ENCODE assay signal across 1 cellular context in genomic region chr1:108199781-108200626, GRCh38.
A peak's percentile ranks its signal among the peaks of the same experiment; 100 is the strongest.
TF ChIP-seq lines count a peak whose summit lies in the region.

SLC25A24 (minus strand) TSS chr1:108200343; CDS start chr1:108200138, 205 bp downstream.

TF ChIP-seq in K562, 482 proteins besides CTCF, POLR2A, EP300 and RAD21 (continued from another document and continues in another):
- TF ChIP-seq ZNF609 (CRISPR knock-in tag; IDR thresholded peaks at IDR 0.05; ENCODE audit: borderline replicate concordance) (no peak), ZBTB26 (CRISPR knock-in tag; IDR thresholded peaks at IDR 0.05) (peak; percentile 39; the same call in 1 of the 2 replicates), XRCC3 (IDR thresholded peaks at IDR 0.05) (no peak), KDM5B (IDR thresholded peaks at IDR 0.05; ENCODE audit: insufficient replicate concordance, low read depth, low read length) (peak; percentile 76), NKRF (IDR thresholded peaks at IDR 0.05; ENCODE audit: borderline replicate concordance) (no peak; the same call in 1 of the 2 replicates), THAP12 (CRISPR knock-in tag; IDR thresholded peaks at IDR 0.05) (peak; percentile 37; the same call in 1 of the 2 replicates), TEAD1 (CRISPR knock-in tag; IDR thresholded peaks at IDR 0.05) (peak in 1 of 2 experiments; percentile 63; a peak in 1 of 4 replicates), ZNF23 (CRISPR knock-in tag; IDR thresholded peaks at IDR 0.05) (no peak), ETV6 (IDR thresholded peaks at IDR 0.05; ENCODE audit: borderline replicate concordance in 1 of 2, low read depth in 2 of 2, low read length in 1 of 2) (no peak), ETV6 (CRISPR knock-in tag; IDR thresholded peaks at IDR 0.05; ENCODE audit: borderline replicate concordance) (no peak; the same call in 1 of the 2 replicates), ZNF511 (CRISPR knock-in tag; IDR thresholded peaks at IDR 0.05) (no peak; the same call in 1 of the 2 replicates), ZSCAN29 (IDR thresholded peaks at IDR 0.05) (no peak), XRCC5 (IDR thresholded peaks at IDR 0.05; ENCODE audit: low read depth, low read length) (no peak; the same call in 1 of the 2 replicates), MCM3 (IDR thresholded peaks at IDR 0.05) (no peak), ZMIZ1 (IDR thresholded peaks at IDR 0.05; ENCODE audit: low read depth in 2 of 2, low read length in 2 of 2) (no peak), LCOR (CRISPR knock-in tag; IDR thresholded peaks at IDR 0.05) (peak; percentile 21; the same call in 1 of the 2 replicates), PRMT5 (CRISPR knock-in tag; IDR thresholded peaks at IDR 0.05) (no peak), SAP30 (IDR thresholded peaks at IDR 0.05; ENCODE audit: borderline replicate concordance, insufficient read depth, low read depth, low read length, poor library complexity, severe bottlenecking) (peak; percentile 84), ADNP (tag; IDR thresholded peaks at IDR 0.05) (no peak), ZNF75A (CRISPR knock-in tag; IDR thresholded peaks at IDR 0.05) (no peak), NONO (IDR thresholded peaks at IDR 0.05; ENCODE audit: low read depth in 2 of 2, low read length in 1 of 2) (peak in 1 of 2 experiments; percentile 36; a peak in 1 of 4 replicates), TEAD2 (tag; IDR thresholded peaks at IDR 0.05) (no peak), DIDO1 (tag; IDR thresholded peaks at IDR 0.05; ENCODE audit: low read depth) (no peak; the same call in 1 of the 2 replicates), NCOA6 (IDR thresholded peaks at IDR 0.05) (peak; percentile 82), CREB5 (CRISPR knock-in tag; IDR thresholded peaks at IDR 0.05) (no peak), SNIP1 (IDR thresholded peaks at IDR 0.05; ENCODE audit: low read depth) (no peak), HMGN3 (IDR thresholded peaks at IDR 0.05; ENCODE audit: borderline replicate concordance, extremely low read depth, insufficient read length, low read depth, low read length) (peak; percentile 60), THRAP3 (IDR thresholded peaks at IDR 0.05; ENCODE audit: borderline replicate concordance) (no peak), CHD1 (IDR thresholded peaks at IDR 0.05; ENCODE audit: low read length) (peak; percentile 25), RBM39 (optimal IDR thresholded peaks at IDR 0.05; ENCODE audit: low read depth, low read length) (no peak), ZNF232 (CRISPR knock-in tag; IDR thresholded peaks at IDR 0.05) (no peak), E2F4 (CRISPR knock-in tag; IDR thresholded peaks at IDR 0.05; ENCODE audit: low read depth) (no peak; the same call in 1 of the 2 replicates), KAT8 (IDR thresholded peaks at IDR 0.05; ENCODE audit: low read depth) (no peak), MTA3 (IDR thresholded peaks at IDR 0.05; ENCODE audit: borderline replicate concordance) (peak; percentile 84), ZKSCAN3 (CRISPR knock-in tag; IDR thresholded peaks at IDR 0.05) (no peak), GTF2E2 (tag; IDR thresholded peaks at IDR 0.05) (no peak), ZSCAN32 (CRISPR knock-in tag; IDR thresholded peaks at IDR 0.05) (no peak)
- TF ChIP-seq, protein P1, sequence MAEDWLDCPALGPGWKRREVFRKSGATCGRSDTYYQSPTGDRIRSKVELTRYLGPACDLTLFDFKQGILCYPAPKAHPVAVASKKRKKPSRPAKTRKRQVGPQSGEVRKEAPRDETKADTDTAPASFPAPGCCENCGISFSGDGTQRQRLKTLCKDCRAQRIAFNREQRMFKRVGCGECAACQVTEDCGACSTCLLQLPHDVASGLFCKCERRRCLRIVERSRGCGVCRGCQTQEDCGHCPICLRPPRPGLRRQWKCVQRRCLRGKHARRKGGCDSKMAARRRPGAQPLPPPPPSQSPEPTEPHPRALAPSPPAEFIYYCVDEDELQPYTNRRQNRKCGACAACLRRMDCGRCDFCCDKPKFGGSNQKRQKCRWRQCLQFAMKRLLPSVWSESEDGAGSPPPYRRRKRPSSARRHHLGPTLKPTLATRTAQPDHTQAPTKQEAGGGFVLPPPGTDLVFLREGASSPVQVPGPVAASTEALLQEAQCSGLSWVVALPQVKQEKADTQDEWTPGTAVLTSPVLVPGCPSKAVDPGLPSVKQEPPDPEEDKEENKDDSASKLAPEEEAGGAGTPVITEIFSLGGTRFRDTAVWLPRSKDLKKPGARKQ (CRISPR knock-in tag; IDR thresholded peaks at IDR 0.05), result no peak
- TF ChIP-seq, protein P2, sequence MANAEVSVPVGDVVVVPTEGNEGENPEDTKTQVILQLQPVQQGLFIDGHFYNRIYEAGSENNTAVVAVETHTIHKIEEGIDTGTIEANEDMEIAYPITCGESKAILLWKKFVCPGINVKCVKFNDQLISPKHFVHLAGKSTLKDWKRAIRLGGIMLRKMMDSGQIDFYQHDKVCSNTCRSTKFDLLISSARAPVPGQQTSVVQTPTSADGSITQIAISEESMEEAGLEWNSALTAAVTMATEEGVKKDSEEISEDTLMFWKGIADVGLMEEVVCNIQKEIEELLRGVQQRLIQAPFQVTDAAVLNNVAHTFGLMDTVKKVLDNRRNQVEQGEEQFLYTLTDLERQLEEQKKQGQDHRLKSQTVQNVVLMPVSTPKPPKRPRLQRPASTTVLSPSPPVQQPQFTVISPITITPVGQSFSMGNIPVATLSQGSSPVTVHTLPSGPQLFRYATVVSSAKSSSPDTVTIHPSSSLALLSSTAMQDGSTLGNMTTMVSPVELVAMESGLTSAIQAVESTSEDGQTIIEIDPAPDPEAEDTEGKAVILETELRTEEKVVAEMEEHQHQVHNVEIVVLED (CRISPR knock-in tag; IDR thresholded peaks at IDR 0.05), result peak; percentile 87
